In the genomic region with DNA sequence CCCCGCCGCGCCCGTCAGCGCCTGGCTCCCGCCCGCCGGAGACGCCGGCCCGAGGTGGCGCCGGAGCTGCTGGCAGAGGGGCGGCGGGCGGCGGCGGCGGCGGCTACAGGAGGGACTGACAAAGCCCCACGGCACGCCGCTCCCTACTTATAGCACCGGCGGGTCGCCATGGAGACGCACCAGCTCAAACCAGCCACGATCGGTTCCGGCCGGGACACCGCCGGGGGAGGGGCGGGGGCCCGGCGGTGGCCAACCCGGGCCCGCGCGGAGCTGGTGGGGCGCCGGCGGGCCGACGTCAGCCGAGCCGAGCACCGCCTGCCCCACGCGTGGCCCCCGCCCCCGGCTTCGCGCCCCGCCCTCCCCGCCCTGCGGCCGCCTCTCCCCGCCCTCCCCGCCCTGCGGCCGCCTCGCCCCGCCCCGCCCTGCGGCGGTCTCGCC, we compare ENCODE assay signal across 8 cellular contexts. TPM values are rescaled to one million over a fixed set of nuclear protein-coding genes. Genes with fewer than 3 reads are reported as not detected.
DNase-seq lines count a peak whose midpoint lies in the region; ATAC-seq and TF ChIP-seq lines count a peak whose summit lies in the region.

A gene (minus strand): TSS at position 120 of the 438 bp plus-strand sequence. CDS start 3,295 bp downstream, outside the sequence.

- H3K9me2 ChIP-seq in DOHH2 (replicated peaks; ENCODE audit: control insufficient read depth, low read length): no peaks in the 10 kb centered on the region

- peak; percentile 80 for ATAC-seq in stimulated activated naive CD8-positive, alpha-beta T cell treated with anti-CD3 and anti-CD28 coated beads, Interleukin-15, amount 100 ng/mL, for 72 hours

- H3K27ac ChIP-seq in DOHH2 (ENCODE audit: low read depth, low read length): peak within 1 kb of the TSS; percentile 84

- H3K79me2 ChIP-seq in DOHH2 (ENCODE audit: control insufficient read depth, low read length): peaks cover 60% of the 10 kb centered on the region

- no peaks in the 10 kb centered on the region for H3K27me3 ChIP-seq in DOHH2 (ENCODE audit: control insufficient read depth, low read length)

- H3K4me1 Mint-ChIP-seq in nephron progenitor cell: peaks cover 47% of the 10 kb centered on the region
- H3K4me1 Mint-ChIP-seq in stimulated activated naive CD8-positive, alpha-beta T cell treated with anti-CD3 and anti-CD28 coated beads, Interleukin-15, amount 100 ng/mL, for 72 hours: peaks cover 65% of the 10 kb centered on the region

- no peaks in the 10 kb centered on the region for H3K27me3 Mint-ChIP-seq in nephron progenitor cell (ENCODE audit: low read depth, poor library complexity)
- H3K27me3 Mint-ChIP-seq in stimulated activated naive CD8-positive, alpha-beta T cell treated with anti-CD3 and anti-CD28 coated beads, Interleukin-15, amount 100 ng/mL, for 72 hours: no peaks in the 10 kb centered on the region

- peaks cover 29% of the 10 kb centered on the region for H3K4me1 ChIP-seq in DOHH2 (ENCODE audit: control insufficient read depth, low read length)

- peaks cover 17% of the 10 kb centered on the region for H3K36me3 Mint-ChIP-seq in nephron progenitor cell (ENCODE audit: low read depth)

- TF ChIP-seq CTCF in DOHH2 (IDR thresholded peaks at IDR 0.05; ENCODE audit: low read depth, low read length, poor library complexity, severe bottlenecking) (no peak), LNCaP clone FGC (IDR thresholded peaks at IDR 0.05; ENCODE audit: control insufficient read depth, extremely low read depth, insufficient read depth) (no peak), fibroblast of mammary gland (conservative IDR thresholded peaks at IDR 0.05; ENCODE audit: control insufficient read depth, insufficient read depth, low read depth, low read length) (no peak), nephron progenitor cell (IDR thresholded peaks at IDR 0.05) (no peak)

- peak within 1 kb of the TSS; percentile 100 for H3K4me2 ChIP-seq in DOHH2 (ENCODE audit: low read length)

- H3K9me3 ChIP-seq in DOHH2 (ENCODE audit: control insufficient read depth, insufficient read depth, low read length): no peaks in the 10 kb centered on the region

- peaks cover 37% of the 10 kb centered on the region for H3F3A ChIP-seq in DOHH2 (ENCODE audit: control insufficient read depth, insufficient read depth)

- DNase-seq in H4 (ENCODE audit: low spot score) (peak; percentile 79), LNCaP clone FGC (ENCODE audit: low read depth) (peak; percentile 64), RPMI8226 (peak; percentile 97), fibroblast of mammary gland (ENCODE audit: low read depth) (peak; percentile 84), nephron progenitor cell (peak; percentile 99)
- peak; percentile 98 to 99 for DNase-seq in activated T-helper 1 cell treated with anti-CD3 and anti-CD28 coated beads, Interleukin-2, amount 50 U/mL, for 16 hours (ENCODE audit: low read depth in 1 of 2, low spot score in 1 of 2)
- DNase-seq in stimulated activated naive CD8-positive, alpha-beta T cell treated with anti-CD3 and anti-CD28 coated beads, Interleukin-15, amount 100 ng/mL, for 72 hours: peak; percentile 92 to 95

- H3K4me3 ChIP-seq in DOHH2 (ENCODE audit: low read length) (peak within 1 kb of the TSS; percentile 92), LNCaP clone FGC (ENCODE audit: low read depth, low read length) (peak within 1 kb of the TSS; percentile 87), fibroblast of mammary gland (ENCODE audit: control insufficient read depth, low read depth, low read length) (peak within 1 kb of the TSS; percentile 63)

- H3K36me3 ChIP-seq in DOHH2 (ENCODE audit: control insufficient read depth, low read length): peaks cover 46% of the 10 kb centered on the region

- H3K4me3 Mint-ChIP-seq in nephron progenitor cell: peak within 1 kb of the TSS; percentile 90
- H3K4me3 Mint-ChIP-seq in stimulated activated naive CD8-positive, alpha-beta T cell treated with anti-CD3 and anti-CD28 coated beads, Interleukin-15, amount 100 ng/mL, for 72 hours: peak within 1 kb of the TSS; percentile 87

- no peaks in the 10 kb centered on the region for H3K9me3 Mint-ChIP-seq in nephron progenitor cell
- no peaks in the 10 kb centered on the region for H3K9me3 Mint-ChIP-seq in stimulated activated naive CD8-positive, alpha-beta T cell treated with anti-CD3 and anti-CD28 coated beads, Interleukin-15, amount 100 ng/mL, for 72 hours

- peak within 1 kb of the TSS; percentile 81 for H3K27ac Mint-ChIP-seq in nephron progenitor cell
- peak within 1 kb of the TSS; percentile 91 for H3K27ac Mint-ChIP-seq in stimulated activated naive CD8-positive, alpha-beta T cell treated with anti-CD3 and anti-CD28 coated beads, Interleukin-15, amount 100 ng/mL, for 72 hours

- peaks cover 27% of the 10 kb centered on the region for H4K20me1 ChIP-seq in DOHH2 (ENCODE audit: control insufficient read depth, insufficient read depth, low read depth, low read length)

RNA-seq across cellular contexts. Expression of the gene that starts here (rescaled TPM):
- total RNA-seq in H4 (2014; rRNA removed; shearing (Covaris generic)): 123 and 131 TPM in 2 replicates

Comparison
In these comparisons a context has a peak if more than half of its experiments do, and no peak if none do; other contexts are left out.
1. Peak in every context shown above with its lines: DNase-seq, ATAC-seq, H3K4me3 ChIP-seq and H3K27ac ChIP-seq.